In the genomic region with DNA sequence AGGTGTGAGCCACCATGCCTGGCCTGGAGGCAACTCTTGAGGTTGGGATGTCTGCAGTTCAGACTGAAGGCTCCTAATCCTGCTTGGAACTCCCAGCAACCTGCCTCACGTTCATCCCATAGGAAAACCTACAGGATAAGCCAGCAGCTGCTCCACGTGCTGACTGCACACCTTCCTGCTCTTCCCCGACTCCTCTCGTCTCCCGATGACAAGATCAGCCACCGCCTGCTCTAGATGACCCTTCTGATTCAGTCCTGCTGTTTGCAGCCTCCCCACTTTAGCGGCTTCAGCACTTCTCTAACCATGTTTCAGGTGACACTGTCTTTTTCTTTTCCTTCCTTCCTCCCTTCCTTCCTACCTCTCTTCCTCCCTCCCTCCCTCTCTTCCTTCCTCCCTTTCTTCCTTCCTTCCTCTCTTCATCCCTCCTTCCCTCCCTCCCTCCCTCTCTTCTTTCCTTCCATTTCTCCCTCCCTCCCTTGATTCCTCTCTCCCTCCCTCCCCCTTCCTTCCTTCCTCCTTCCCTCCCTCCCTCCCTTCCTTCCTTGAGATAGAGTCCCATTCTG, we compare ENCODE assay signal across 1 cellular context.
TF ChIP-seq lines count a peak whose summit lies in the region.

No MANE protein-coding gene starts in this region.

TF ChIP-seq in WTC11, 78 proteins besides CTCF, POLR2A, EP300 and RAD21 (continued from another document):
- TF ChIP-seq, protein P1, sequence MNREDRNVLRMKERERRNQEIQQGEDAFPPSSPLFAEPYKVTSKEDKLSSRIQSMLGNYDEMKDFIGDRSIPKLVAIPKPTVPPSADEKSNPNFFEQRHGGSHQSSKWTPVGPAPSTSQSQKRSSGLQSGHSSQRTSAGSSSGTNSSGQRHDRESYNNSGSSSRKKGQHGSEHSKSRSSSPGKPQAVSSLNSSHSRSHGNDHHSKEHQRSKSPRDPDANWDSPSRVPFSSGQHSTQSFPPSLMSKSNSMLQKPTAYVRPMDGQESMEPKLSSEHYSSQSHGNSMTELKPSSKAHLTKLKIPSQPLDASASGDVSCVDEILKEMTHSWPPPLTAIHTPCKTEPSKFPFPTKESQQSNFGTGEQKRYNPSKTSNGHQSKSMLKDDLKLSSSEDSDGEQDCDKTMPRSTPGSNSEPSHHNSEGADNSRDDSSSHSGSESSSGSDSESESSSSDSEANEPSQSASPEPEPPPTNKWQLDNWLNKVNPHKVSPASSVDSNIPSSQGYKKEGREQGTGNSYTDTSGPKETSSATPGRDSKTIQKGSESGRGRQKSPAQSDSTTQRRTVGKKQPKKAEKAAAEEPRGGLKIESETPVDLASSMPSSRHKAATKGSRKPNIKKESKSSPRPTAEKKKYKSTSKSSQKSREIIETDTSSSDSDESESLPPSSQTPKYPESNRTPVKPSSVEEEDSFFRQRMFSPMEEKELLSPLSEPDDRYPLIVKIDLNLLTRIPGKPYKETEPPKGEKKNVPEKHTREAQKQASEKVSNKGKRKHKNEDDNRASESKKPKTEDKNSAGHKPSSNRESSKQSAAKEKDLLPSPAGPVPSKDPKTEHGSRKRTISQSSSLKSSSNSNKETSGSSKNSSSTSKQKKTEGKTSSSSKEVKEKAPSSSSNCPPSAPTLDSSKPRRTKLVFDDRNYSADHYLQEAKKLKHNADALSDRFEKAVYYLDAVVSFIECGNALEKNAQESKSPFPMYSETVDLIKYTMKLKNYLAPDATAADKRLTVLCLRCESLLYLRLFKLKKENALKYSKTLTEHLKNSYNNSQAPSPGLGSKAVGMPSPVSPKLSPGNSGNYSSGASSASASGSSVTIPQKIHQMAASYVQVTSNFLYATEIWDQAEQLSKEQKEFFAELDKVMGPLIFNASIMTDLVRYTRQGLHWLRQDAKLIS (CRISPR knock-in tag; IDR thresholded peaks at IDR 0.05; ENCODE audit: borderline replicate concordance), result no peak
TF ChIP-seq in WTC11: peak in this region for 1.
